8 cellular contexts compared by ENCODE assay signal in the genomic region with DNA sequence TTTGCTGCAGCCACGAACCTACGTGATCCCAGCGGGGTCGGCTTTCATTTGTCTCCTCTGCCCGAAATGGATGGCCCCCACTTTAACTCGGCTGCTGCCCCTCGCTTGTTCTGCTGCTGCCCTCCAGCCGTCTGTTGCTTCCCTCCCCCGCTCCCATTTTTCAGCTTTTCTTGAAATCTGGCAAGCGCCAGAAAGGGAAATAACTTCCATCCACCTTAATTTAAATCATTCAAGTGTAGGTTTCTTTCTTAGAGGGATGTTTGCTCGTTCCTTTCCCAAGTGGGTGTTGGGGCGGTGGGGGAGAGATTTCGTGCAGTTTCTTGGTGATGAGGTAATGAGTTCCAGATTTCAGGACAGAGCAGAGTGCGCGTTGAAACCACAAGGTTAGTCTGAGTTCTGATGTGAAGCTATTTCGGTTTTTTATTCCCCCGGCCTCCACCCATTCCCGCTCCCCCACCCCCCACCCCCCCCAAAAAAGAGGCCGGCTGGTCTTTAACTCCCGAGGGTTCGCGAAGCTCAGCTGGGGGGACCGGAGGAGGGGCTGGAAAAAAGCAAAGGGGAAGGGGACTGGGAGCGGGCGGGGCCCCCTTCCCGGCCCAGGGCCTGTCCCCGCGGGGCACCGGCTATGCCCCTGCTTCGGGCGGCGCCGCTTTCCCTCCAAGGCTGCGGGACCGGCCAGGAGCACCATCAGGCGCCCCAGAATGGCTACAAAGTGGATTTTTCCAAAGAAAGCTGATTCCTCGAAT. TPM values are rescaled to one million over a fixed set of nuclear protein-coding genes. Genes with fewer than 3 reads are reported as not detected.
A peak's percentile ranks its signal among the peaks of the same experiment; 100 is the strongest.
DNase-seq lines count a peak whose midpoint lies in the region; ATAC-seq and TF ChIP-seq lines count a peak whose summit lies in the region.

No MANE protein-coding gene starts in this region.

- peaks cover 32% of the 10 kb centered on the region for H3K4me1 ChIP-seq in KMS-11 (ENCODE audit: low read depth, poor library complexity, severe bottlenecking)

- no peaks in the 10 kb centered on the region for H3K27me3 ChIP-seq in KMS-11 (ENCODE audit: insufficient read depth, low read depth)

- H3K4me1 Mint-ChIP-seq in activated T-helper 1 cell treated with anti-CD3 and anti-CD28 coated beads, Interleukin-12 subunit alpha, Interleukin-12 subunit beta, Interleukin-2, Interleukin-4 antibody, amounts not matched to agents 30 ng/mL and 10 ng/mL and 1 ng/mL, durations not matched to agents 14 hours and 24 hours and 36 hours (ENCODE audit: low read depth), result peaks cover 52% of the 10 kb centered on the region
- peaks cover 44% of the 10 kb centered on the region for H3K4me1 Mint-ChIP-seq in nephron progenitor cell

- peak overlapping the region; percentile 97 for H3K9ac ChIP-seq in KMS-11

- no peak for ATAC-seq in HG02852 (IDR thresholded peaks at IDR 0.05; ENCODE audit: unreplicated experiment)

- H3K36me3 ChIP-seq in KMS-11 (ENCODE audit: insufficient read depth), result no peaks in the 10 kb centered on the region

- no peak overlapping the region for H3K4me3 ChIP-seq in KMS-11 (IDR thresholded peaks at IDR 0.05; ENCODE audit: insufficient read depth, low read depth, low read length)

- H4K20me1 ChIP-seq in KMS-11 (ENCODE audit: insufficient read depth), result no peaks in the 10 kb centered on the region

- peak overlapping the region; percentile 14; the same call in 1 of the 2 replicates for H2AFZ ChIP-seq in KMS-11 (ENCODE audit: low read depth)

- H3K4me3 Mint-ChIP-seq in activated T-helper 1 cell treated with anti-CD3 and anti-CD28 coated beads, Interleukin-12 subunit alpha, Interleukin-12 subunit beta, Interleukin-2, Interleukin-4 antibody, amounts not matched to agents 30 ng/mL and 10 ng/mL and 1 ng/mL, durations not matched to agents 14 hours and 24 hours and 36 hours, result peak overlapping the region; percentile 98
- peak overlapping the region; percentile 98 for H3K4me3 Mint-ChIP-seq in nephron progenitor cell

- H3K79me2 ChIP-seq in KMS-11 (ENCODE audit: insufficient read depth, low read depth), result peaks cover 27% of the 10 kb centered on the region

- H3K36me3 Mint-ChIP-seq in activated T-helper 1 cell treated with anti-CD3 and anti-CD28 coated beads, Interleukin-12 subunit alpha, Interleukin-12 subunit beta, Interleukin-2, Interleukin-4 antibody, amounts not matched to agents 30 ng/mL and 10 ng/mL and 1 ng/mL, durations not matched to agents 14 hours and 24 hours and 36 hours (ENCODE audit: low read depth), result peaks cover 17% of the 10 kb centered on the region
- peaks cover 37% of the 10 kb centered on the region for H3K36me3 Mint-ChIP-seq in nephron progenitor cell (ENCODE audit: low read depth)

- peaks cover 5% of the 10 kb centered on the region for H3K9me3 Mint-ChIP-seq in activated T-helper 1 cell treated with anti-CD3 and anti-CD28 coated beads, Interleukin-12 subunit alpha, Interleukin-12 subunit beta, Interleukin-2, Interleukin-4 antibody, amounts not matched to agents 30 ng/mL and 10 ng/mL and 1 ng/mL, durations not matched to agents 14 hours and 24 hours and 36 hours
- H3K9me3 Mint-ChIP-seq in nephron progenitor cell, result peaks cover 12% of the 10 kb centered on the region

- intact Hi-C loops in activated T-helper 1 cell treated with anti-CD3 and anti-CD28 coated beads, Interleukin-12 subunit alpha, Interleukin-12 subunit beta, Interleukin-2, Interleukin-4 antibody, amounts not matched to agents 30 ng/mL and 10 ng/mL and 1 ng/mL, durations not matched to agents 14 hours and 24 hours and 36 hours (cut with micrococcal nuclease), result loop anchor here (1.0 to 10.0 kb wide), 11 partner anchors 14 to 1550 kb away; a partner anchor contains a TSS

- DNase-seq in DMS79 treated with DMSO at 0.1 percent for 48 hours (lab: John Stamatoyannopoulos, UW) (peak; percentile 68), fibroblast of the conjunctiva (ENCODE audit: low read depth) (peak; percentile 93), nephron progenitor cell (peak; percentile 39), SHP77 treated with DMSO at 0.1 percent for 48 hours (lab: John Stamatoyannopoulos, UW) (no peak), NCI-H82 treated with DMSO at 0.1 percent for 48 hours (lab: John Stamatoyannopoulos, UW; ENCODE audit: unreplicated experiment) (no peak)
- no peak for DNase-seq in activated T-helper 1 cell treated with anti-CD3 and anti-CD28 coated beads, Interleukin-12 subunit alpha, Interleukin-12 subunit beta, Interleukin-2, Interleukin-4 antibody, amounts not matched to agents 30 ng/mL and 10 ng/mL and 1 ng/mL, durations not matched to agents 14 hours and 24 hours and 36 hours (ENCODE audit: low spot score)

- no peak for TF ChIP-seq CTCF in KMS-11 (conservative IDR thresholded peaks at IDR 0.05; ENCODE audit: low read depth, low read length)
- TF ChIP-seq CTCF in nephron progenitor cell (IDR thresholded peaks at IDR 0.05), result no peak

- peak overlapping the region; percentile 100 for H3K27ac ChIP-seq in KMS-11

- peak overlapping the region; percentile 92 for H3K4me2 ChIP-seq in KMS-11

- no peaks in the 10 kb centered on the region for H3K27me3 Mint-ChIP-seq in activated T-helper 1 cell treated with anti-CD3 and anti-CD28 coated beads, Interleukin-12 subunit alpha, Interleukin-12 subunit beta, Interleukin-2, Interleukin-4 antibody, amounts not matched to agents 30 ng/mL and 10 ng/mL and 1 ng/mL, durations not matched to agents 14 hours and 24 hours and 36 hours (ENCODE audit: insufficient read depth)
- H3K27me3 Mint-ChIP-seq in nephron progenitor cell (ENCODE audit: low read depth, poor library complexity), result peaks cover 9% of the 10 kb centered on the region

- H3K27ac Mint-ChIP-seq in activated T-helper 1 cell treated with anti-CD3 and anti-CD28 coated beads, Interleukin-12 subunit alpha, Interleukin-12 subunit beta, Interleukin-2, Interleukin-4 antibody, amounts not matched to agents 30 ng/mL and 10 ng/mL and 1 ng/mL, durations not matched to agents 14 hours and 24 hours and 36 hours, result peak overlapping the region; percentile 100
- H3K27ac Mint-ChIP-seq in nephron progenitor cell, result peak overlapping the region; percentile 100

RNA-seq across cellular contexts. Expression of a gene that starts 2.2 kb away (rescaled TPM):
- 149 and 156 TPM in 2 replicates for total RNA-seq in activated T-helper 1 cell treated with anti-CD3 and anti-CD28 coated beads, Interleukin-12 subunit alpha, Interleukin-12 subunit beta, Interleukin-2, Interleukin-4 antibody, amounts not matched to agents 30 ng/mL and 10 ng/mL and 1 ng/mL, durations not matched to agents 14 hours and 24 hours and 36 hours

Comparison
In these comparisons a context has a peak if more than half of its experiments do, and no peak if none do; other contexts are left out.
1. DNase-seq: peak in DMS79 treated with DMSO at 0.1 percent for 48 hours (single experiment), fibroblast of the conjunctiva (single experiment) and nephron progenitor cell (single experiment); none in activated T-helper 1 cell treated with anti-CD3 and anti-CD28 coated beads, Interleukin-12 subunit alpha, Interleukin-12 subunit beta, Interleukin-2, Interleukin-4 antibody, amounts not matched to agents 30 ng/mL and 10 ng/mL and 1 ng/mL, durations not matched to agents 14 hours and 24 hours and 36 hours (single experiment), SHP77 treated with DMSO at 0.1 percent for 48 hours (single experiment) and NCI-H82 treated with DMSO at 0.1 percent for 48 hours (single experiment).